Comparison of ENCODE assay signal across 21 cellular contexts in the genomic region with DNA sequence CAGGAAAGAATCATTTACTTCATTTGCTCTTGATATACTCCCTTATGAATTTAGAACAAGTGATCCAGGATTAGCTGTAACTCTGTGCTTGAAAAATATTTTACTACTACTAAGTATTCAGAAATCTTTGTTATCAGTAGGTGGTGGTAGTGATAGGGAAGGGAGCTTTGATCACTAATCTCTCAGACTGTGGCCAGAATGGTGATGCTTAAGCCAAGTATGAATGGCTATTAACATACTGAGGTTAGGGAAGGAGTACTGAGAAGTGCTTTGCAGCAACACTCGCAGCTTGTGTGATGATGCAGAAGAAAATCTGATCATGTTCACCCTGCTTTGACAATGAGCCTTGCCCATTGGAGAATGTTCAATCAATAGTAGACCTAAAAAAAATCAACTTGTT. TPM values are rescaled to one million over a fixed set of nuclear protein-coding genes. Genes with fewer than 3 reads are reported as not detected.
DNase-seq lines count a peak whose midpoint lies in the region; ATAC-seq and TF ChIP-seq lines count a peak whose summit lies in the region.
"Had no signal": no experiment of that assay in that cellular context is flagged by ENCODE, and none has a peak within 500 bp of the region (broad histone marks: within the 10 kb centered on the region; RNA-seq: fewer than 3 reads in every experiment).

No MANE protein-coding gene starts in this region.

- no peaks in the 10 kb centered on the region for H3K27me3 ChIP-seq in GM23338 (ENCODE audit: insufficient read depth)
- H3K27me3 ChIP-seq in rectal smooth muscle tissue (ENCODE audit: control insufficient read depth, insufficient read depth, low read length), result no peaks in the 10 kb centered on the region
- H3K27me3 ChIP-seq in spleen (replicated peaks in 1 of 7), result no peaks in the 10 kb centered on the region
- H3K27me3 ChIP-seq in BE2C, result no peaks in the 10 kb centered on the region

- TF ChIP-seq CTCF in GM23338 (conservative IDR thresholded peaks at IDR 0.05; ENCODE audit: low read depth in 2 of 2), result no peak
- TF ChIP-seq CTCF in WTC11 (IDR thresholded peaks at IDR 0.05), result no peak
- no peak for TF ChIP-seq CTCF in spleen (IDR thresholded peaks at IDR 0.05 in 8 of 11, conservative IDR thresholded peaks at IDR 0.05 in 3 of 11)
- TF ChIP-seq CTCF in BE2C (IDR thresholded peaks at IDR 0.05; ENCODE audit: low read depth, low read length), result no peak

- H2AFZ ChIP-seq in GM23338, result no peak overlapping the region

- peaks cover 75% of the 10 kb centered on the region for H3K36me3 Mint-ChIP-seq in GM23338 (ENCODE audit: low read depth)
- H3K36me3 Mint-ChIP-seq in WTC11, result peaks cover 68% of the 10 kb centered on the region
- peaks cover 17 to 66% (median 39%) of the 10 kb centered on the region in 3 donors for H3K36me3 Mint-ChIP-seq in immature natural killer cell
- peaks cover 75% of the 10 kb centered on the region for H3K36me3 Mint-ChIP-seq in activated CD4-positive, alpha-beta T cell treated with anti-CD3 and anti-CD28 coated beads, Interleukin-2, amount 10 ng/mL, durations not matched to agents 24 days and 14 days (ENCODE audit: low read depth)

- H3K9ac ChIP-seq in rectal smooth muscle tissue (ENCODE audit: low read length), result no peak overlapping the region

- peaks cover 30% of the 10 kb centered on the region for H3F3A ChIP-seq in GM23338 (replicated peaks; ENCODE audit: low read depth)

- H3K79me2 ChIP-seq in GM23338 (replicated peaks; ENCODE audit: insufficient read depth), result no peaks in the 10 kb centered on the region

- H4K20me1 ChIP-seq in GM23338 (replicated peaks; ENCODE audit: insufficient read depth), result peaks cover 13% of the 10 kb centered on the region

- H3K27me3 Mint-ChIP-seq in GM23338 (ENCODE audit: insufficient read depth, low read depth, poor library complexity) (peaks cover 2% of the 10 kb centered on the region), WTC11 (ENCODE audit: low read depth) (no peaks in the 10 kb centered on the region), immature natural killer cell (ENCODE audit: low read depth in 3 of 3) (peaks cover 0 to 8% (median 0%) of the 10 kb centered on the region in 3 donors)
- H3K27me3 Mint-ChIP-seq in activated CD4-positive, alpha-beta T cell treated with anti-CD3 and anti-CD28 coated beads, Interleukin-2, amount 10 ng/mL, durations not matched to agents 24 days and 14 days, result no peaks in the 10 kb centered on the region
- H3K27me3 Mint-ChIP-seq: activated naive CD4-positive, alpha-beta T cell treated with anti-CD3 and anti-CD28 coated beads, Interleukin-2, amount 10 ng/mL, durations not matched to agents 7 days and 5 days; stimulated activated naive B cell treated with anti-CD40 and anti-IgM and Interleukin-4, amounts not matched to agents 10 μg/mL and 1 μg/mL and 100 μg/mL, for 72 hours; type B pancreatic cell had no signal

- TF ChIP-seq POLR2A in spleen (IDR thresholded peaks at IDR 0.05), result no peak

- H3K27ac ChIP-seq in GM23338 (ENCODE audit: low read depth), result peak overlapping the region; percentile 67; the same call in 1 of the 2 replicates
- peak overlapping the region; percentile 20 for H3K27ac ChIP-seq in rectal smooth muscle tissue (ENCODE audit: low read depth, low read length)
- peak overlapping the region in 4 of 8 donors; percentile 5 to 45 (median 24) for H3K27ac ChIP-seq in spleen

- H3K9me3 Mint-ChIP-seq in GM23338 (no peaks in the 10 kb centered on the region), WTC11 (no peaks in the 10 kb centered on the region), immature natural killer cell (no peaks in the 10 kb centered on the region)
- H3K9me3 Mint-ChIP-seq in activated CD4-positive, alpha-beta T cell treated with anti-CD3 and anti-CD28 coated beads, Interleukin-2, amount 10 ng/mL, durations not matched to agents 24 days and 14 days, result no peaks in the 10 kb centered on the region
- H3K9me3 Mint-ChIP-seq: activated naive CD4-positive, alpha-beta T cell treated with anti-CD3 and anti-CD28 coated beads, Interleukin-2, amount 10 ng/mL, durations not matched to agents 7 days and 5 days; stimulated activated naive B cell treated with anti-CD40 and anti-IgM and Interleukin-4, amounts not matched to agents 10 μg/mL and 1 μg/mL and 100 μg/mL, for 72 hours; type B pancreatic cell had no signal

- no peaks in the 10 kb centered on the region; the same call in 1 of the 2 replicates for H3K4me1 ChIP-seq in GM23338 (ENCODE audit: insufficient read depth)
- H3K4me1 ChIP-seq in rectal smooth muscle tissue (ENCODE audit: control insufficient read depth, insufficient read depth, low read length), result no peaks in the 10 kb centered on the region
- H3K4me1 ChIP-seq in spleen, result peaks cover 0 to 48% (median 10%) of the 10 kb centered on the region in 6 donors
- H3K4me1 ChIP-seq in BE2C, result no peaks in the 10 kb centered on the region

- H3K9me2 ChIP-seq in GM23338 (ENCODE audit: insufficient read depth), result no peaks in the 10 kb centered on the region

- no peaks in the 10 kb centered on the region for H3K4me1 Mint-ChIP-seq in GM23338
- H3K4me1 Mint-ChIP-seq in WTC11, result peaks cover 9% of the 10 kb centered on the region
- H3K4me1 Mint-ChIP-seq in immature natural killer cell, result no peaks in the 10 kb centered on the region
- peaks cover 15% of the 10 kb centered on the region for H3K4me1 Mint-ChIP-seq in activated CD4-positive, alpha-beta T cell treated with anti-CD3 and anti-CD28 coated beads, Interleukin-2, amount 10 ng/mL, durations not matched to agents 24 days and 14 days
- H3K4me1 Mint-ChIP-seq: activated naive CD4-positive, alpha-beta T cell treated with anti-CD3 and anti-CD28 coated beads, Interleukin-2, amount 10 ng/mL, durations not matched to agents 7 days and 5 days had no signal

- H3K4me2 ChIP-seq in GM23338, result no peak overlapping the region

- H3K4me3 Mint-ChIP-seq in GM23338 (no peak overlapping the region), WTC11 (no peak overlapping the region), immature natural killer cell (no peak overlapping the region)
- H3K4me3 Mint-ChIP-seq in activated CD4-positive, alpha-beta T cell treated with anti-CD3 and anti-CD28 coated beads, Interleukin-2, amount 10 ng/mL, durations not matched to agents 24 days and 14 days, result no peak overlapping the region
- H3K4me3 Mint-ChIP-seq: activated naive CD4-positive, alpha-beta T cell treated with anti-CD3 and anti-CD28 coated beads, Interleukin-2, amount 10 ng/mL, durations not matched to agents 7 days and 5 days; stimulated activated naive B cell treated with anti-CD40 and anti-IgM and Interleukin-4, amounts not matched to agents 10 μg/mL and 1 μg/mL and 100 μg/mL, for 72 hours; type B pancreatic cell had no signal

- intact Hi-C loops in spleen (cut with DNase I; ENCODE audit: low total_unique reads), result no loop called here
- intact Hi-C loops in activated CD4-positive, alpha-beta T cell treated with anti-CD3 and anti-CD28 coated beads, Interleukin-2, amount 10 ng/mL, durations not matched to agents 24 days and 14 days (cut with micrococcal nuclease), result no loop called here

- H3K9me3 ChIP-seq in spleen (no peaks in the 10 kb centered on the region), BE2C (no peaks in the 10 kb centered on the region)

- no peak overlapping the region for H3K4me3 ChIP-seq in GM23338
- no peak overlapping the region for H3K4me3 ChIP-seq in rectal smooth muscle tissue (ENCODE audit: low read length)
- H3K4me3 ChIP-seq in spleen, result no peak overlapping the region
- no peak overlapping the region for H3K4me3 ChIP-seq in BE2C (ENCODE audit: low read depth, low read length)

- no peak overlapping the region for H3K27ac Mint-ChIP-seq in GM23338
- peak overlapping the region; percentile 12; the same call in 1 of the 2 replicates for H3K27ac Mint-ChIP-seq in WTC11
- H3K27ac Mint-ChIP-seq in immature natural killer cell, result peak overlapping the region in 4 of 6 donors; percentile 41 to 81 (median 60)
- H3K27ac Mint-ChIP-seq in activated CD4-positive, alpha-beta T cell treated with anti-CD3 and anti-CD28 coated beads, Interleukin-2, amount 10 ng/mL, durations not matched to agents 24 days and 14 days, result no peak overlapping the region
- H3K27ac Mint-ChIP-seq: activated naive CD4-positive, alpha-beta T cell treated with anti-CD3 and anti-CD28 coated beads, Interleukin-2, amount 10 ng/mL, durations not matched to agents 7 days and 5 days; type B pancreatic cell had no signal

- POLR2A ChIA-PET in WTC11 (lab: Charles Lee), result no interaction called here

- CTCF ChIA-PET in WTC11 (lab: Charles Lee), result no interaction called here

- ATAC-seq in GM23338 (no peak), WTC11 (no peak)
- ATAC-seq: right cardiac atrium; stimulated activated naive B cell treated with anti-CD40 and anti-IgM and Interleukin-4, amounts not matched to agents 10 μg/mL and 1 μg/mL and 100 μg/mL, for 72 hours had no signal

- DNase-seq in GM23338 (ENCODE audit: low spot score) (no peak), WTC11 (ENCODE audit: low spot score) (no peak), immature natural killer cell (no peak), spleen (no peak), iPS-NIHi11 (ENCODE audit: low spot score) (no peak), BE2C (no peak)
- DNase-seq in activated CD4-positive, alpha-beta T cell treated with anti-CD3 and anti-CD28 coated beads, Interleukin-2, amount 10 ng/mL, durations not matched to agents 24 days and 14 days, result no peak
- DNase-seq: activated CD4-positive, alpha-beta T cell treated with anti-CD3 and anti-CD28 coated beads, Interleukin-2, amount 50 U/mL, for 1 hour; activated naive CD4-positive, alpha-beta T cell treated with anti-CD3 and anti-CD28 coated beads, Interleukin-2, amount 10 ng/mL, durations not matched to agents 7 days and 5 days; cortex of kidney; foreskin fibroblast; hypothalamus; Kasumi-1; NCI-H1105; NCI-H2081 treated with DMSO at 0.1 percent for 48 hours; NCI-H510A treated with DMSO at 0.1 percent for 48 hours; nucleus accumbens; right cardiac atrium; stimulated activated naive B cell treated with anti-CD40 and anti-IgM and Interleukin-4, amounts not matched to agents 10 μg/mL and 1 μg/mL and 100 μg/mL, for 72 hours had no signal

- 68 to 97% (median 91%) methylated on average over 1 of the region's 1 CpG for WGBS in spleen, 5 donors

- H3K36me3 ChIP-seq in GM23338 (ENCODE audit: insufficient read depth) (peaks cover 55% of the 10 kb centered on the region), rectal smooth muscle tissue (ENCODE audit: control insufficient read depth, insufficient read depth, low read length) (peaks cover 38% of the 10 kb centered on the region), spleen (peaks cover 4 to 100% (median 86%) of the 10 kb centered on the region in 6 donors), BE2C (peaks cover 78% of the 10 kb centered on the region)

RNA-seq across cellular contexts. Expression of a gene that starts 29.3 kb away (rescaled TPM):
- 33.1 and 41.7 TPM in 2 replicates for total RNA-seq in GM23338 (2014; rRNA removed; shearing (Covaris generic))
- 10.9 and 13.8 TPM in 2 replicates for polyA plus RNA-seq in GM23338 (2016; fragmentation: Nextera tagmentation; extraction: Ambion mirVana)
- 33.7 to 37.3 TPM (median 36.5 TPM) in 3 replicates for total RNA-seq in WTC11 (2021)
- 10 to 100 TPM; 22.1 to 44.3 (median 39.8) TPM for polyA plus RNA-seq in immature natural killer cell
- total RNA-seq in spleen, result 10 to 100 TPM; 31.6 to 39.5 (median 34.3) TPM
- polyA plus RNA-seq in spleen, result 10 to 100 TPM in 1 of 3 donors, 1 to 10 TPM in 2; 7.3 to 13.0 (median 9.1) TPM
- 51.0 and 51.9 TPM in 2 replicates for total RNA-seq in activated CD4-positive, alpha-beta T cell treated with anti-CD3 and anti-CD28 coated beads, Interleukin-2, amount 10 ng/mL, durations not matched to agents 24 days and 14 days
- polyA plus RNA-seq in BE2C (2012; ENCODE audit: insufficient read depth, insufficient read length, low read depth), result 34.9 TPM

RNA-seq across cellular contexts. Expression of a gene that starts 29.7 kb away (rescaled TPM):
- 39.9 and 50.3 TPM in 2 replicates for total RNA-seq in GM23338 (2014; rRNA removed; shearing (Covaris generic))
- 42.4 and 53.0 TPM in 2 replicates for polyA plus RNA-seq in GM23338 (2016; fragmentation: Nextera tagmentation; extraction: Ambion mirVana)
- 30.2 to 32.7 TPM (median 32.5 TPM) in 3 replicates for total RNA-seq in WTC11 (2021)
- 10 to 100 TPM; 26.9 to 36.7 (median 28.4) TPM for polyA plus RNA-seq in immature natural killer cell
- 10 to 100 TPM; 24.2 to 40.5 (median 34.1) TPM for total RNA-seq in spleen
- polyA plus RNA-seq in spleen, result 10 to 100 TPM; 11.1 to 18.9 (median 17.1) TPM
- 54.8 and 58.3 TPM in 2 replicates for total RNA-seq in activated CD4-positive, alpha-beta T cell treated with anti-CD3 and anti-CD28 coated beads, Interleukin-2, amount 10 ng/mL, durations not matched to agents 24 days and 14 days
- polyA plus RNA-seq in BE2C (2012; ENCODE audit: insufficient read depth, insufficient read length, low read depth), result 38.5 TPM

Comparison
In these comparisons a context has a peak if more than half of its experiments do, and no peak if none do; other contexts are left out.
1. H3K27ac Mint-ChIP-seq: peak in WTC11 (single experiment) and immature natural killer cell (4 of 6); none in GM23338 (single experiment) and activated CD4-positive, alpha-beta T cell treated with anti-CD3 and anti-CD28 coated beads, Interleukin-2, amount 10 ng/mL, durations not matched to agents 24 days and 14 days (single experiment).